ENCODE assay signal across 9 cellular contexts in the genomic region with DNA sequence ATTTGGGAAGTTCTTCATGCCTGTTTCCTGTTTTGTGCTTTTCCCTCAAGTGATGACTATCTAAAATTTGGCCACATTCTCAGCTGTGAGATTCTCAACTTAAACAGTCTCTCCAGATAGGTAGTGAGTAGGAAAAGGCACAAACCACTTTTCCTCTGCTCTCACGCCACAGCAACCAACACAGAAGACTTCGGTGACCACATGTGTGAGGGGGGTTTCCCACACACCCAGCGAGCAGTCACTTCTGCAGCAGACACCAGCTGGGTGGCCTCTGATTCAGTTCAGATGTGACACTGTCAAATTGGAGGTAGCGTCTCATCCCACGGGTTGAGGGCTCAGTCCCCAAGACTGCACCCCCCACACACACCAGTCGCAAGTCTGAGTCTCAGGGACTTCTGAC. TPM values are rescaled to one million over a fixed set of nuclear protein-coding genes. Genes with fewer than 3 reads are reported as not detected.
DNase-seq lines count a peak whose midpoint lies in the region; ATAC-seq and TF ChIP-seq lines count a peak whose summit lies in the region.
"Had no signal": no experiment of that assay in that cellular context is flagged by ENCODE, and none has a peak within 500 bp of the region (broad histone marks: within the 10 kb centered on the region; RNA-seq: fewer than 3 reads in every experiment).

No MANE protein-coding gene starts in this region.

- no peak overlapping the region for H3K23ac ChIP-seq in IMR-90 (ENCODE audit: low read depth, low read length)

- intact Hi-C loops in IMR-90 (cut with micrococcal nuclease): no loop called here

- in situ Hi-C loops in IMR-90 (cut with MboI; ENCODE audit: low sequenced_read_pairs): no loop called here

- no peak overlapping the region for H2BK5ac ChIP-seq in IMR-90 (ENCODE audit: low read depth, low read length, poor library complexity, severe bottlenecking)

- H3K4me2 ChIP-seq in IMR-90 (ENCODE audit: low read depth, low read length): no peak overlapping the region

- H3K4me3 Mint-ChIP-seq in stimulated activated effector memory CD8-positive, alpha-beta T cell treated with anti-CD3 and anti-CD28 coated beads, Interleukin-12 subunit alpha, Interleukin-12 subunit beta, amount 100 ng/mL, for 72 hours: peak overlapping the region; percentile 42

- peaks cover 15% of the 10 kb centered on the region for H3K36me3 Mint-ChIP-seq in stimulated activated effector memory CD8-positive, alpha-beta T cell treated with anti-CD3 and anti-CD28 coated beads, Interleukin-12 subunit alpha, Interleukin-12 subunit beta, amount 100 ng/mL, for 72 hours

- WGBS in IMR-90 (ENCODE audit: extremely low coverage in 2 of 2, insufficient read length in 1 of 2), 2 experiments: no CpG with 5 or more reads among the region's 6 CpGs

- no TSS peak for BruUV-seq in IMR-90 (replicated peaks; lab: Mats Ljungman, UMichigan)

- no peaks in the 10 kb centered on the region for H3K9me3 Mint-ChIP-seq in stimulated activated effector memory CD8-positive, alpha-beta T cell treated with anti-CD3 and anti-CD28 coated beads, Interleukin-12 subunit alpha, Interleukin-12 subunit beta, amount 100 ng/mL, for 72 hours

- no peaks in the 10 kb centered on the region for H3K27me3 ChIP-seq in IMR-90 (ENCODE audit: control insufficient read depth, insufficient read depth, low read length)

- no peak overlapping the region for H3K9ac ChIP-seq in IMR-90 (ENCODE audit: low read depth, low read length)

- H3K56ac ChIP-seq in IMR-90 (ENCODE audit: extremely low read depth, insufficient read depth, low read length): no peak overlapping the region

- dilution Hi-C loops in IMR-90 (cut with HindIII; ENCODE audit: low sequenced_read_pairs, unreplicated experiment): no loop called here

- TF ChIP-seq RAD21 in IMR-90 (IDR thresholded peaks at IDR 0.05; ENCODE audit: low read length): no peak

- peaks cover 6% of the 10 kb centered on the region; the same call in 1 of the 2 replicates for H3K9me3 ChIP-seq in IMR-90 (ENCODE audit: control insufficient read depth, insufficient read depth, low read length)

- H4K8ac ChIP-seq in IMR-90 (ENCODE audit: low read depth in 2 of 2, low read length in 2 of 2): no peak overlapping the region

- no peaks in the 10 kb centered on the region for H3K9me1 ChIP-seq in IMR-90 (ENCODE audit: insufficient read depth, low read length)

- no peak for TF ChIP-seq POLR2A in IMR-90 (IDR thresholded peaks at IDR 0.05; ENCODE audit: low read depth, low read length)

- H2BK120ac ChIP-seq in IMR-90 (ENCODE audit: low read depth, low read length): no peak overlapping the region

- H2AK9ac ChIP-seq in IMR-90 (replicated peaks; ENCODE audit: low read depth, low read length, poor library complexity): peak overlapping the region; percentile 34

- no peaks in the 10 kb centered on the region for H4K20me1 ChIP-seq in IMR-90 (ENCODE audit: insufficient read depth, low read length)

- H3K4me1 Mint-ChIP-seq in stimulated activated effector memory CD8-positive, alpha-beta T cell treated with anti-CD3 and anti-CD28 coated beads, Interleukin-12 subunit alpha, Interleukin-12 subunit beta, amount 100 ng/mL, for 72 hours: peaks cover 15% of the 10 kb centered on the region

- H3K36me3 ChIP-seq in IMR-90 (ENCODE audit: control insufficient read depth, insufficient read depth, low read length): peaks cover 10% of the 10 kb centered on the region

- ATAC-seq in IMR-90 (ENCODE audit: low read depth) (no peak), left lobe of liver (no peak)
- peak; percentile 94 for ATAC-seq in stimulated activated effector memory CD8-positive, alpha-beta T cell treated with anti-CD3 and anti-CD28 coated beads, Interleukin-12 subunit alpha, Interleukin-12 subunit beta, amount 100 ng/mL, for 72 hours

- H2AFZ ChIP-seq in IMR-90 (replicated peaks; ENCODE audit: low read length, poor library complexity): no peak overlapping the region

- peak overlapping the region; percentile 90 for H3K27ac Mint-ChIP-seq in stimulated activated effector memory CD8-positive, alpha-beta T cell treated with anti-CD3 and anti-CD28 coated beads, Interleukin-12 subunit alpha, Interleukin-12 subunit beta, amount 100 ng/mL, for 72 hours

- DNase-seq in NK-92 treated with Interleukin-12 subunit alpha and Interleukin-12 subunit beta, amount 100 ng/mL, for 24 hours (lab: John Stamatoyannopoulos, UW): peak; percentile 56
- DNase-seq in NK-92 (lab: John Stamatoyannopoulos, UW; ENCODE audit: unreplicated experiment): no peak
- DNase-seq in IMR-90: no peak
- DNase-seq in activated effector memory CD4-positive, alpha-beta T cell treated with anti-CD3 and anti-CD28 coated beads, Interleukin-2, amount 50 U/mL, for 16 hours: peak; percentile 86
- DNase-seq in stimulated activated effector memory CD8-positive, alpha-beta T cell treated with anti-CD3 and anti-CD28 coated beads, Interleukin-12 subunit alpha, Interleukin-12 subunit beta, amount 100 ng/mL, for 72 hours (ENCODE audit: low spot score in 2 of 2): peak; percentile 40 to 79
- no peak for DNase-seq in foreskin melanocyte
- no peak for DNase-seq in left lobe of liver (ENCODE audit: low spot score)
- no peak for DNase-seq in DMS 273 treated with DMSO at 0.1 percent for 48 hours (lab: John Stamatoyannopoulos, UW)

- H3K4me3 ChIP-seq in IMR-90 (ENCODE audit: insufficient read depth, low read depth, low read length): no peak overlapping the region

- TF ChIP-seq CTCF in IMR-90 (conservative IDR thresholded peaks at IDR 0.05; ENCODE audit: low read depth, low read length): no peak

- no peak overlapping the region for H2AK5ac ChIP-seq in IMR-90 (ENCODE audit: low read depth, low read length)

- H2BK15ac ChIP-seq in IMR-90 (ENCODE audit: low read depth, low read length): no peak overlapping the region

- no peak overlapping the region for H2BK20ac ChIP-seq in IMR-90 (ENCODE audit: low read depth, low read length)

- H3K79me1 ChIP-seq in IMR-90 (ENCODE audit: low read depth in 1 of 2, low read length in 2 of 2): no peaks in the 10 kb centered on the region

- CTCF ChIA-PET in IMR-90 (lab: Yijun Ruan, JAX): no interaction called here

- no peak overlapping the region for H3K14ac ChIP-seq in IMR-90 (replicated peaks; ENCODE audit: low read depth, low read length)

- no peak overlapping the region for H4K5ac ChIP-seq in IMR-90 (ENCODE audit: low read depth, low read length)

- H3K4ac ChIP-seq in IMR-90 (ENCODE audit: low read depth, low read length): no peak overlapping the region

- H3K4me1 ChIP-seq in IMR-90 (ENCODE audit: control insufficient read depth, insufficient read depth, low read length): no peaks in the 10 kb centered on the region

- H3K18ac ChIP-seq in IMR-90 (ENCODE audit: low read depth, low read length): no peak overlapping the region

- no peak overlapping the region for H3K27ac ChIP-seq in IMR-90 (ENCODE audit: insufficient read depth, low read length)
- H3K27ac ChIP-seq: 22Rv1 had no signal

- no peak overlapping the region for H4K91ac ChIP-seq in IMR-90 (ENCODE audit: insufficient read depth, low read depth, low read length)

- POLR2A ChIA-PET in IMR-90 (lab: Charles Lee; ENCODE audit: unreplicated experiment): no interaction called here

TF ChIP-seq in IMR-90, 13 proteins besides CTCF, POLR2A, EP300 and RAD21:
- TF ChIP-seq, protein P1, sequence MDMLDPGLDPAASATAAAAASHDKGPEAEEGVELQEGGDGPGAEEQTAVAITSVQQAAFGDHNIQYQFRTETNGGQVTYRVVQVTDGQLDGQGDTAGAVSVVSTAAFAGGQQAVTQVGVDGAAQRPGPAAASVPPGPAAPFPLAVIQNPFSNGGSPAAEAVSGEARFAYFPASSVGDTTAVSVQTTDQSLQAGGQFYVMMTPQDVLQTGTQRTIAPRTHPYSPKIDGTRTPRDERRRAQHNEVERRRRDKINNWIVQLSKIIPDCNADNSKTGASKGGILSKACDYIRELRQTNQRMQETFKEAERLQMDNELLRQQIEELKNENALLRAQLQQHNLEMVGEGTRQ (IDR thresholded peaks at IDR 0.05; ENCODE audit: low read depth, low read length): no peak
- TF ChIP-seq MXI1 (IDR thresholded peaks at IDR 0.05; ENCODE audit: borderline replicate concordance, low read depth, low read length) (no peak), NFE2L2 (IDR thresholded peaks at IDR 0.05; ENCODE audit: low read depth, low read length) (no peak), CHD1 (IDR thresholded peaks at IDR 0.05; ENCODE audit: low read depth, low read length) (no peak), MAFK (IDR thresholded peaks at IDR 0.05; ENCODE audit: low read depth, low read length) (no peak), MAZ (IDR thresholded peaks at IDR 0.05; ENCODE audit: borderline replicate concordance, low read depth, low read length) (no peak), SMC3 (IDR thresholded peaks at IDR 0.05; ENCODE audit: low read depth, low read length) (no peak)

RNA-seq across cellular contexts. Expression of a gene that starts 25.1 kb away (rescaled TPM):
- under 0.01 TPM in 1 of 2 replicates, not detected in the other for total RNA-seq in IMR-90 (2012; rRNA removed)
- 0.14 TPM in 2 replicates for polyA plus RNA-seq in IMR-90 (2012; rRNA removed)
- 0.05 TPM in 1 of 2 replicates, not detected in the other for polyA plus RNA-seq in IMR-90 (2012; cell fraction: cytosol; rRNA removed)
- polyA plus RNA-seq in IMR-90 (2012; cell fraction: nucleus; rRNA removed; ENCODE audit: low replicate concordance): 0.28 and 1.8 TPM in 2 replicates
- total RNA-seq in left lobe of liver: 0.30 TPM

Comparison
In these comparisons a context has a peak if more than half of its experiments do, and no peak if none do; other contexts are left out.
1. DNase-seq: peak in NK-92 treated with Interleukin-12 subunit alpha and Interleukin-12 subunit beta, amount 100 ng/mL, for 24 hours (single experiment), activated effector memory CD4-positive, alpha-beta T cell treated with anti-CD3 and anti-CD28 coated beads, Interleukin-2, amount 50 U/mL, for 16 hours (single experiment) and stimulated activated effector memory CD8-positive, alpha-beta T cell treated with anti-CD3 and anti-CD28 coated beads, Interleukin-12 subunit alpha, Interleukin-12 subunit beta, amount 100 ng/mL, for 72 hours (2 of 2); none in NK-92 (single experiment), IMR-90 (single experiment), foreskin melanocyte (single experiment), left lobe of liver (single experiment) and DMS 273 treated with DMSO at 0.1 percent for 48 hours (single experiment).